In genomic region chr9:112571624-112572341, GRCh38 we compare ENCODE assay signal across 22 cellular contexts.
DNase-seq lines count a peak whose midpoint lies in the region; ATAC-seq, FAIRE-seq and TF ChIP-seq lines count a peak whose summit lies in the region.
"Had no signal": no experiment of that assay in that cellular context is flagged by ENCODE, and none has a peak within 500 bp of the region (broad histone marks: within the 10 kb centered on the region; RNA-seq: fewer than 3 reads in every experiment).

No MANE protein-coding gene starts in this region.

- TF ChIP-seq EP300 in HepG2 (IDR thresholded peaks at IDR 0.05; ENCODE audit: low read depth in 2 of 2, low read length in 2 of 2) (no peak), HepG2 (CRISPR knock-in tag; IDR thresholded peaks at IDR 0.05; ENCODE audit: borderline replicate concordance) (no peak)

- POLR2A ChIA-PET in HepG2 (lab: Yijun Ruan, JAX): interaction anchor here (2.1 kb wide), 1 partner anchor 85 kb away, joined by 6 read pairs; the partner anchor contains the start of gene KIAA1958

- FAIRE-seq in HepG2 (lab: Jason Lieb, UNC): no peak
- FAIRE-seq: HTR-8/SVneo had no signal

- H3K27ac Mint-ChIP-seq in mesothelial cell of epicardium: peak overlapping the region; percentile 27

- H3K4me2 ChIP-seq in HepG2 (ENCODE audit: low read depth, low read length): peak overlapping the region; percentile 56
- H3K4me2 ChIP-seq: SK-N-SH had no signal

- BruUV-seq in HepG2 (replicated peaks; lab: Mats Ljungman, UMichigan): no TSS peak

- H2AFZ ChIP-seq in HepG2 (ENCODE audit: low read length): no peak overlapping the region

- H3K9me3 ChIP-seq in HepG2 (ENCODE audit: low read length) (no peaks in the 10 kb centered on the region), right lobe of liver (no peaks in the 10 kb centered on the region)
- H3K9me3 ChIP-seq: SK-N-SH had no signal

- in situ Hi-C loops in HepG2 (cut with HindIII; ENCODE audit: extremely low pct_ligation_motif_present, low pct_unique_long_range_greater_than_20kb): no loop called here

- CTCF ChIA-PET in HepG2 (lab: Yijun Ruan, JAX; ENCODE audit: low intra/inter-chr PET ratio, low total read pairs): no interaction called here

- peaks cover 21% of the 10 kb centered on the region for H3K36me3 Mint-ChIP-seq in mesothelial cell of epicardium

- H3K79me2 ChIP-seq in HepG2 (ENCODE audit: insufficient read depth, low read length): peaks cover 53% of the 10 kb centered on the region

- H4K20me1 ChIP-seq in HepG2 (ENCODE audit: insufficient read depth, low read length): peaks cover 29% of the 10 kb centered on the region

- DNase-seq in HepG2 (ENCODE audit: low spot score) (no peak), right lobe of liver (no peak), caudate nucleus (lab: John Stamatoyannopoulos, UW) (no peak), mesothelial cell of epicardium (ENCODE audit: low spot score in 2 of 2, unreplicated experiment in 2 of 2) (no peak), GDM1 (lab: John Stamatoyannopoulos, UW) (no peak), COLO829 (ENCODE audit: low spot score) (no peak)
- DNase-seq: EL, GOT3, HCEC 1CT, IMR-90, NCI-H187, NCI-H2107, NCI-H2227 treated with DMSO at 0.1 percent for 48 hours, NCI-H510A, NCI-H748 treated with DMSO at 0.1 percent for 48 hours, SIG-M5, SK-N-SH had no signal

- H3K27me3 Mint-ChIP-seq in mesothelial cell of epicardium (ENCODE audit: low read depth): no peaks in the 10 kb centered on the region

- TF ChIP-seq POLR2A in HepG2 (IDR thresholded peaks at IDR 0.05; ENCODE audit: insufficient read depth in 1 of 2, low read depth in 2 of 2, low read length in 2 of 2) (no peak), right lobe of liver (IDR thresholded peaks at IDR 0.05) (no peak)

- H3K36me3 ChIP-seq in HepG2 (replicated peaks in 1 of 2; ENCODE audit: control insufficient read depth in 1 of 2, insufficient read depth in 2 of 2, low read length in 2 of 2) (peaks cover 12 to 21% of the 10 kb centered on the region in 2 experiments; a peak in 4 of 5 replicates), right lobe of liver (no peaks in the 10 kb centered on the region)

- no peak for TF ChIP-seq CTCF in HepG2 (CRISPR knock-in tag; IDR thresholded peaks at IDR 0.05)
- TF ChIP-seq CTCF in right lobe of liver (IDR thresholded peaks at IDR 0.05): no peak
- no peak for TF ChIP-seq CTCF in mesothelial cell of epicardium (IDR thresholded peaks at IDR 0.05; ENCODE audit: unreplicated experiment)

- H3K4me3 Mint-ChIP-seq in mesothelial cell of epicardium: no peak overlapping the region
- H3K4me3 Mint-ChIP-seq: CD14-positive monocyte had no signal

- H3K4me3 ChIP-seq in HepG2 (replicated peaks in 1 of 3; ENCODE audit: insufficient read depth in 1 of 3, low read depth in 2 of 3, low read length in 3 of 3) (no peak overlapping the region), right lobe of liver (no peak overlapping the region)

- peaks cover 34% of the 10 kb centered on the region for H3K4me1 Mint-ChIP-seq in mesothelial cell of epicardium

- peaks cover 4% of the 10 kb centered on the region for H3K9me3 Mint-ChIP-seq in mesothelial cell of epicardium

- H3K27ac ChIP-seq in HepG2 (ENCODE audit: extremely low read length, insufficient read depth, low read length) (peak overlapping the region; percentile 26), right lobe of liver (peak overlapping the region in 1 of 3 donors; percentile 1), caudate nucleus (ENCODE audit: low read depth, low read length) (peak overlapping the region; percentile 46)

- no peak for ATAC-seq in HepG2
- no peak for ATAC-seq in right lobe of liver
- ATAC-seq in GM18517 (IDR thresholded peaks at IDR 0.05; ENCODE audit: unreplicated experiment): no peak
- ATAC-seq in HG02938 (IDR thresholded peaks at IDR 0.05; ENCODE audit: unreplicated experiment): no peak
- ATAC-seq: Panc1 had no signal

- intact Hi-C loops in HepG2 (cut with micrococcal nuclease; ENCODE audit: unreplicated experiment) (loop anchor here (2.0 kb wide), 2 partner anchors 15 to 83 kb away; no protein-coding TSS in a partner anchor), right lobe of liver (cut with DNase I) (no loop called here)

- H3K9ac ChIP-seq in HepG2 (ENCODE audit: insufficient read depth, low read depth, low read length): no peak overlapping the region
- H3K9ac ChIP-seq: SK-N-SH had no signal

- no peak for TF ChIP-seq RAD21 in HepG2 (CRISPR knock-in tag; IDR thresholded peaks at IDR 0.05)

- H3K27me3 ChIP-seq in HepG2 (ENCODE audit: control insufficient read depth in 1 of 2, insufficient read depth in 2 of 2, low read length in 2 of 2) (no peaks in the 10 kb centered on the region), right lobe of liver (no peaks in the 10 kb centered on the region)

- 96% methylated on average over 7 of the region's 7 CpGs for WGBS in HepG2 (ENCODE audit: low lambda C conversion rate)
- 96% methylated on average over 4 of the region's 7 CpGs for WGBS in right lobe of liver (ENCODE audit: insufficient coverage, low coverage, low lambda C conversion rate, missing lambda C conversion rate)

- peaks cover 38% of the 10 kb centered on the region for H3K4me1 ChIP-seq in HepG2 (ENCODE audit: insufficient read depth, low read length)
- H3K4me1 ChIP-seq in right lobe of liver: peaks cover 0 to 16% (median 6%) of the 10 kb centered on the region in 4 donors

TF ChIP-seq in HepG2, 621 proteins besides CTCF, POLR2A, EP300 and RAD21:
- TF ChIP-seq XBP1 (CRISPR knock-in tag; IDR thresholded peaks at IDR 0.05) (no peak), GATAD2A (CRISPR knock-in tag; IDR thresholded peaks at IDR 0.05) (no peak), PREB (CRISPR knock-in tag; IDR thresholded peaks at IDR 0.05) (no peak)
